9 cellular contexts compared by ENCODE assay signal in the genomic region with DNA sequence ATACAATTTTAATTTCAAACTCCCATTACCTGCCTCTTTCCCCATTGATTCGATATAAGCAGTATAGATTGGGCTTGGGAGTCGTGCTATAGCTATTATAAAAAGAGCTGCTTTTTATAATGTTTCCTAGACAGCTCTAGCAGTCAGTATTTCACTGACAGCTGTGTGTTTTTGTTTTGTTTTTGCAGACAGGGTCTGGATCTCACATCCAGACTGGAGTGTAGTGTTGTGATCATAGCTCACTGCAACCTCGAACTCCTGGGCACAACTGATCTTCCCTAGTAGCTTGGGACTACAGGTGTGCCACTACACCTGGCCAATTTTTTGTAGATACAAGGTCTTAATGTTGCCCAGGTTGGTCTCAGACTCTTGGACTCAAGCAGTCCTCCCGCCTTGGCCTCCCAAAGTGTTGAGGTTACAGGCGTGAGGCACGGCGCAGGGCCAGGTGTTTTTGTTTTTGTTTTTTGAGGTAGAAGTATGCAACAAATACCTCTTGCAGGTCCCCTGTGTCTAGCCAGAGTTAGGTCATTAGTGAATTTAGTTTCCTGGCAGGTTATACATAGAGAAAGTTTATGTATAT. TPM values are rescaled to one million over a fixed set of nuclear protein-coding genes. Genes with fewer than 3 reads are reported as not detected.
A peak's percentile ranks its signal among the peaks of the same experiment; 100 is the strongest.
DNase-seq lines count a peak whose midpoint lies in the region; ATAC-seq, FAIRE-seq and TF ChIP-seq lines count a peak whose summit lies in the region.
"Had no signal": no experiment of that assay in that cellular context is flagged by ENCODE, and none has a peak within 500 bp of the region (broad histone marks: within the 10 kb centered on the region; RNA-seq: fewer than 3 reads in every experiment).

No MANE protein-coding gene starts in this region.

- no peak for DNase-seq in PC-9
- peak; percentile 13 for DNase-seq in endothelial cell of umbilical vein (ENCODE audit: low read depth, low spot score)
- DNase-seq in body of pancreas, result no peak
- DNase-seq in NK-92 (lab: John Stamatoyannopoulos, UW; ENCODE audit: unreplicated experiment), result no peak
- no peak for DNase-seq in NCI-H2029 (lab: John Stamatoyannopoulos, UW)

- CTCF ChIA-PET in PC-9 (lab: Charles Lee) (no interaction called here), endothelial cell of umbilical vein (lab: Charles Lee) (interaction anchor here (0.9 to 3.2 kb wide), 5 partner anchors 17 to 571 kb away, joined by 3 to 18 read pairs (median 3); a partner anchor contains a TSS)

- dilution Hi-C loops in endothelial cell of umbilical vein (cut with MboI; ENCODE audit: extremely low pct_ligation_motif_present, low sequenced_read_pairs), result no loop called here

- H3K9ac ChIP-seq in endothelial cell of umbilical vein (replicated peaks; ENCODE audit: extremely low read depth, insufficient read depth, low read length) (peak overlapping the region; percentile 99), parathyroid adenoma (no peak overlapping the region)

- H2AFZ ChIP-seq in PC-9 (no peak overlapping the region), endothelial cell of umbilical vein (ENCODE audit: low read depth, low read length) (no peak overlapping the region), parathyroid adenoma (no peak overlapping the region)

- FAIRE-seq in endothelial cell of umbilical vein (lab: Jason Lieb, UNC), result no peak
- FAIRE-seq: bronchial epithelial cell had no signal

- intact Hi-C loops in PC-9 (cut with micrococcal nuclease; ENCODE audit: unreplicated experiment) (loop anchor here (2.0 to 10.0 kb wide), 3 partner anchors 101 to 851 kb away; a partner anchor contains a TSS), endothelial cell of umbilical vein (cut with micrococcal nuclease) (loop anchor here (2.0 kb wide), 2 partner anchors 35 to 217 kb away; a partner anchor contains a TSS), body of pancreas (cut with DNase I) (no loop called here)

- H3K36me3 ChIP-seq in DOHH2 (ENCODE audit: control insufficient read depth, low read length) (peaks cover 61% of the 10 kb centered on the region), PC-9 (ENCODE audit: low read depth) (peaks cover 3% of the 10 kb centered on the region), endothelial cell of umbilical vein (ENCODE audit: control insufficient read depth in 2 of 2, extremely low read depth in 1 of 2, insufficient read depth in 2 of 2, low read length in 2 of 2) (no peaks in the 10 kb centered on the region), parathyroid adenoma (ENCODE audit: control insufficient read depth, insufficient read depth, low read length) (no peaks in the 10 kb centered on the region), body of pancreas (replicated peaks in 1 of 2; ENCODE audit: insufficient read depth in 1 of 2, low read depth in 2 of 2) (no peaks in the 10 kb centered on the region)

- TF ChIP-seq POLR2A in endothelial cell of umbilical vein (IDR thresholded peaks at IDR 0.05; ENCODE audit: low read depth, low read length) (no peak), body of pancreas (IDR thresholded peaks at IDR 0.05) (no peak)

- H3K4me3 ChIP-seq in DOHH2 (ENCODE audit: low read length) (peak overlapping the region; percentile 94), PC-9 (peak overlapping the region; percentile 86), endothelial cell of umbilical vein (replicated peaks in 1 of 3; ENCODE audit: insufficient read depth in 1 of 3, low read depth in 1 of 3, low read length in 3 of 3) (peak overlapping the region; percentile 62 to 78 (median 67)), parathyroid adenoma (ENCODE audit: low read depth, low read length) (peak overlapping the region; percentile 79), body of pancreas (no peak overlapping the region)

- H3K9me3 ChIP-seq in DOHH2 (ENCODE audit: control insufficient read depth, insufficient read depth, low read length), result no peaks in the 10 kb centered on the region
- H3K9me3 ChIP-seq in PC-9 (ENCODE audit: insufficient read depth, low read depth), result no peaks in the 10 kb centered on the region
- H3K9me3 ChIP-seq in endothelial cell of umbilical vein (replicated peaks; ENCODE audit: control insufficient read depth, insufficient read depth, low read length), result no peaks in the 10 kb centered on the region
- H3K9me3 ChIP-seq in parathyroid adenoma (ENCODE audit: control insufficient read depth, low read length), result no peaks in the 10 kb centered on the region
- no peaks in the 10 kb centered on the region for H3K9me3 ChIP-seq in body of pancreas

- no peak overlapping the region for H3K27ac ChIP-seq in DOHH2 (ENCODE audit: low read depth, low read length)
- H3K27ac ChIP-seq in PC-9, result no peak overlapping the region; the same call in 1 of the 2 replicates
- H3K27ac ChIP-seq in endothelial cell of umbilical vein (ENCODE audit: insufficient read depth, low read depth, low read length), result peak overlapping the region; percentile 81
- peak overlapping the region; percentile 94 for H3K27ac ChIP-seq in parathyroid adenoma
- H3K27ac ChIP-seq in body of pancreas, result peak overlapping the region in 2 of 4 donors; percentile 89

- peaks cover 11% of the 10 kb centered on the region for H3F3A ChIP-seq in DOHH2 (ENCODE audit: control insufficient read depth, insufficient read depth)
- H3F3A ChIP-seq in PC-9 (ENCODE audit: insufficient read depth, low read depth), result peaks cover 22% of the 10 kb centered on the region

- H4K20me1 ChIP-seq in DOHH2 (ENCODE audit: control insufficient read depth, insufficient read depth, low read depth, low read length) (peaks cover 44% of the 10 kb centered on the region), PC-9 (ENCODE audit: insufficient read depth) (peaks cover 49% of the 10 kb centered on the region), endothelial cell of umbilical vein (replicated peaks; ENCODE audit: control insufficient read depth, extremely low read depth, insufficient read depth, low read length) (no peaks in the 10 kb centered on the region)

- no peak for TF ChIP-seq CTCF in DOHH2 (IDR thresholded peaks at IDR 0.05; ENCODE audit: low read depth, low read length, poor library complexity, severe bottlenecking)
- TF ChIP-seq CTCF in PC-9 (conservative IDR thresholded peaks at IDR 0.05), result no peak
- TF ChIP-seq CTCF in endothelial cell of umbilical vein (IDR thresholded peaks at IDR 0.05; ENCODE audit: extremely low read depth in 1 of 2, insufficient read depth in 1 of 2, low read depth in 1 of 2, low read length in 2 of 2), result no peak
- no peak for TF ChIP-seq CTCF in parathyroid adenoma (IDR thresholded peaks at IDR 0.05)
- no peak for TF ChIP-seq CTCF in body of pancreas (IDR thresholded peaks at IDR 0.05)

- H3K4me2 ChIP-seq in DOHH2 (ENCODE audit: low read length) (peak overlapping the region; percentile 94), PC-9 (peak overlapping the region; percentile 89), endothelial cell of umbilical vein (ENCODE audit: insufficient read depth, low read length) (peak overlapping the region; percentile 94), parathyroid adenoma (ENCODE audit: low read length) (peak overlapping the region; percentile 81)

- ATAC-seq in body of pancreas (no peak), GM19324 (IDR thresholded peaks at IDR 0.05; ENCODE audit: low FRiP score, unreplicated experiment) (no peak)

- 39 to 44% methylated on average over 7 of the region's 7 CpGs for WGBS in body of pancreas, 2 donors

- H3K79me2 ChIP-seq in DOHH2 (ENCODE audit: control insufficient read depth, low read length) (peaks cover 72% of the 10 kb centered on the region), PC-9 (ENCODE audit: low read depth) (peaks cover 60% of the 10 kb centered on the region), endothelial cell of umbilical vein (ENCODE audit: control insufficient read depth, insufficient read depth, low read length) (peaks cover 56% of the 10 kb centered on the region), parathyroid adenoma (peaks cover 22% of the 10 kb centered on the region)

- H3K4me1 ChIP-seq in DOHH2 (ENCODE audit: control insufficient read depth, low read length) (peaks cover 58% of the 10 kb centered on the region), PC-9 (replicated peaks; ENCODE audit: insufficient read depth) (peaks cover 17% of the 10 kb centered on the region), endothelial cell of umbilical vein (ENCODE audit: control insufficient read depth, extremely low read depth, insufficient read depth, low read length) (peaks cover 17% of the 10 kb centered on the region), parathyroid adenoma (peaks cover 5% of the 10 kb centered on the region), body of pancreas (peaks cover 30% of the 10 kb centered on the region)

- BruUV-seq in PC-9 (replicated peaks; lab: Mats Ljungman, UMichigan) (no TSS peak), endothelial cell of umbilical vein (replicated peaks; lab: Mats Ljungman, UMichigan) (no TSS peak)

- H3K9me1 ChIP-seq in endothelial cell of umbilical vein (replicated peaks; ENCODE audit: control insufficient read depth, extremely low read depth, insufficient read depth, low read length), result no peaks in the 10 kb centered on the region

- POLR2A ChIA-PET in PC-9 (lab: Charles Lee; ENCODE audit: unreplicated experiment) (interaction anchor here (0.6 kb wide), 2 partner anchors 14 to 69 kb away, joined by 3 to 23 read pairs; no protein-coding TSS in a partner anchor), endothelial cell of umbilical vein (lab: Charles Lee) (interaction anchor here (1.0 to 2.1 kb wide), 6 partner anchors 17 to 276 kb away, joined by 3 to 18 read pairs (median 6); a partner anchor contains a TSS)

- H3K27me3 ChIP-seq in DOHH2 (ENCODE audit: control insufficient read depth, low read length) (no peaks in the 10 kb centered on the region), PC-9 (ENCODE audit: insufficient read depth, low read depth) (no peaks in the 10 kb centered on the region), endothelial cell of umbilical vein (ENCODE audit: control insufficient read depth in 2 of 2, insufficient read depth in 2 of 2, low read length in 2 of 2) (no peaks in the 10 kb centered on the region), parathyroid adenoma (ENCODE audit: control insufficient read depth, insufficient read depth, low read length) (no peaks in the 10 kb centered on the region), body of pancreas (no peaks in the 10 kb centered on the region)

- H3K9me2 ChIP-seq in DOHH2 (replicated peaks; ENCODE audit: control insufficient read depth, low read length) (no peaks in the 10 kb centered on the region), PC-9 (ENCODE audit: insufficient read depth) (no peaks in the 10 kb centered on the region)

RNA-seq across cellular contexts. Expression of a gene that starts 1.7 kb away (rescaled TPM):
- total RNA-seq in PC-9 (2021) (211 and 221 TPM in 2 replicates), endothelial cell of umbilical vein (149 and 157 TPM in 2 replicates), body of pancreas (10 to 100 TPM; 31.0 to 39.2 TPM)
- 59.7 and 101 TPM in 2 replicates for polyA plus RNA-seq in endothelial cell of umbilical vein
- polyA plus RNA-seq in endothelial cell of umbilical vein (2011; cell fraction: cytosol; rRNA removed), result 153 and 176 TPM in 2 replicates
- 170 and 225 TPM in 2 replicates for polyA plus RNA-seq in endothelial cell of umbilical vein (2011; cell fraction: nucleus; rRNA removed)
- polyA plus RNA-seq in endothelial cell of umbilical vein (2012), result 83.6 and 135 TPM in 2 replicates
- 69.5 and 70.4 TPM in 2 replicates for polyA minus RNA-seq in endothelial cell of umbilical vein
- 128 TPM for polyA minus RNA-seq in endothelial cell of umbilical vein (2011; cell fraction: cytosol; rRNA and poly(A)+ RNA removed)
- polyA minus RNA-seq in endothelial cell of umbilical vein (2011; cell fraction: nucleus; rRNA and poly(A)+ RNA removed), result 68.0 and 86.0 TPM in 2 replicates

RNA-seq across cellular contexts. Expression of a gene that starts 35.0 kb away (rescaled TPM):
- total RNA-seq in PC-9 (2021) (202 and 277 TPM in 2 replicates), endothelial cell of umbilical vein (166 and 172 TPM in 2 replicates), body of pancreas (10 to 100 TPM; 77.8 to 90.5 TPM)
- polyA plus RNA-seq in endothelial cell of umbilical vein, result 216 and 227 TPM in 2 replicates
- 211 and 221 TPM in 2 replicates for polyA plus RNA-seq in endothelial cell of umbilical vein (2011; cell fraction: cytosol; rRNA removed)
- polyA plus RNA-seq in endothelial cell of umbilical vein (2011; cell fraction: nucleus; rRNA removed), result 187 and 203 TPM in 2 replicates
- polyA plus RNA-seq in endothelial cell of umbilical vein (2012), result 109 and 119 TPM in 2 replicates
- 183 and 200 TPM in 2 replicates for polyA minus RNA-seq in endothelial cell of umbilical vein
- polyA minus RNA-seq in endothelial cell of umbilical vein (2011; cell fraction: cytosol; rRNA and poly(A)+ RNA removed), result 71.2 TPM
- polyA minus RNA-seq in endothelial cell of umbilical vein (2011; cell fraction: nucleus; rRNA and poly(A)+ RNA removed), result 47.4 and 57.1 TPM in 2 replicates

RNA-seq across cellular contexts. Expression of a gene that starts 38.3 kb away (rescaled TPM):
- total RNA-seq in PC-9 (2021) (5.6 and 6.6 TPM in 2 replicates), endothelial cell of umbilical vein (3.5 and 3.6 TPM in 2 replicates), body of pancreas (1 to 10 TPM; 3.6 to 7.3 TPM)
- polyA plus RNA-seq in endothelial cell of umbilical vein, result 1.2 and 1.3 TPM in 2 replicates
- 0.18 and 0.23 TPM in 2 replicates for polyA plus RNA-seq in endothelial cell of umbilical vein (2011; cell fraction: cytosol; rRNA removed)
- polyA plus RNA-seq in endothelial cell of umbilical vein (2011; cell fraction: nucleus; rRNA removed), result 9.2 and 10.3 TPM in 2 replicates
- 0.37 and 0.52 TPM in 2 replicates for polyA plus RNA-seq in endothelial cell of umbilical vein (2012)
- 7.1 and 8.0 TPM in 2 replicates for polyA minus RNA-seq in endothelial cell of umbilical vein
- polyA minus RNA-seq in endothelial cell of umbilical vein (2011; cell fraction: cytosol; rRNA and poly(A)+ RNA removed), result not detected
- 10.4 and 12.3 TPM in 2 replicates for polyA minus RNA-seq in endothelial cell of umbilical vein (2011; cell fraction: nucleus; rRNA and poly(A)+ RNA removed)

Comparison
In these comparisons a context has a peak if more than half of its experiments do, and no peak if none do; other contexts are left out.
1. H3K27ac ChIP-seq: peak in endothelial cell of umbilical vein (single experiment) and parathyroid adenoma (single experiment); none in DOHH2 (single experiment) and PC-9 (single experiment).
2. H3K4me3 ChIP-seq: peak in DOHH2 (single experiment), PC-9 (single experiment), endothelial cell of umbilical vein (3 of 3) and parathyroid adenoma (single experiment); none in body of pancreas (0 of 2).
3. Peak in every context shown above with its lines, with median percentiles within 50 percentile points of each other: H3K4me2 ChIP-seq.